Comparison of ENCODE assay signal across 30 cellular contexts in genomic region chr7:46205478-46205877, GRCh38.
A peak's percentile ranks its signal among the peaks of the same experiment; 100 is the strongest.
DNase-seq lines count a peak whose midpoint lies in the region; ATAC-seq, FAIRE-seq and TF ChIP-seq lines count a peak whose summit lies in the region.
"Had no signal": no experiment of that assay in that cellular context is flagged by ENCODE, and none has a peak within 500 bp of the region (broad histone marks: within the 10 kb centered on the region; RNA-seq: fewer than 3 reads in every experiment).

No MANE protein-coding gene starts in this region.

- in situ Hi-C loops in GM13976 (cut with MboI; ENCODE audit: low sequenced_read_pairs, unreplicated experiment) = no loop called here

- H4K5ac ChIP-seq in H1 (ENCODE audit: insufficient read length, low read depth, low read length) = no peak overlapping the region

- no peak overlapping the region for H3K27ac ChIP-seq in H1 (ENCODE audit: low read depth, low read length)
- peak overlapping the region; percentile 18 for H3K27ac ChIP-seq in muscle layer of duodenum (ENCODE audit: low read length)
- H3K27ac ChIP-seq in upper lobe of right lung = no peak overlapping the region
- H3K27ac ChIP-seq: 22Rv1, HL-60, prostate gland, SJSA1, WERI-Rb-1 had no signal

- H2AFZ ChIP-seq in H1 (ENCODE audit: low read length) = no peak overlapping the region

- no peak overlapping the region for H2BK120ac ChIP-seq in H1 (replicated peaks; ENCODE audit: low read depth, low read length)

- no peak overlapping the region for H3K56ac ChIP-seq in H1 (replicated peaks; ENCODE audit: insufficient read length, low read depth, low read length)

- no peaks in the 10 kb centered on the region for H3K27me3 Mint-ChIP-seq in activated T-cell treated with anti-CD3 and anti-CD28 coated beads, Interleukin-2, amount 50 U/mL, for 24 hours
- H3K27me3 Mint-ChIP-seq: T-cell had no signal

- POLR2A ChIA-PET in H1 (lab: Charles Lee; ENCODE audit: partially characterized antibody) = no interaction called here

- no peaks in the 10 kb centered on the region for H3K23me2 ChIP-seq in H1 (ENCODE audit: low read depth, low read length)

- 96% methylated on average over 4 of the region's 5 CpGs; no CpG with 5 or more reads in 1 of the 2 experiments for WGBS in H1 (ENCODE audit: extremely low coverage in 1 of 2, insufficient coverage in 1 of 2, insufficient read length in 1 of 2, insufficient replicate concordance in 2 of 2, low coverage in 1 of 2, low lambda C conversion rate in 2 of 2, missing lambda C conversion rate in 1 of 2), 2 experiments

- H3K79me2 ChIP-seq in H1 (ENCODE audit: control insufficient read depth in 1 of 2, insufficient read depth in 2 of 2, low read length in 2 of 2) = no peaks in the 10 kb centered on the region

- H3K23ac ChIP-seq in H1 (ENCODE audit: insufficient read length) = no peak overlapping the region

- no peak overlapping the region for H2BK15ac ChIP-seq in H1 (ENCODE audit: low read length)

- intact Hi-C loops in upper lobe of right lung (cut with DNase I) = no loop called here

- H3K9ac ChIP-seq in H1 (replicated peaks in 1 of 4; ENCODE audit: extremely low read depth in 1 of 4, low read depth in 3 of 4, low read length in 3 of 4) = no peak overlapping the region

- CTCF ChIA-PET in H1 (lab: Charles Lee; ENCODE audit: partially characterized antibody) = interaction anchor here (0.6 to 1.0 kb wide), 3 partner anchors 19 to 335 kb away, joined by 3 read pairs; no protein-coding TSS in a partner anchor

- no peak overlapping the region for H3K14ac ChIP-seq in H1 (ENCODE audit: insufficient read length)

- ATAC-seq in upper lobe of right lung (peak; percentile 33), GM21619 (IDR thresholded peaks at IDR 0.05; ENCODE audit: unreplicated experiment) (no peak)
- ATAC-seq: activated naive CD4-positive, alpha-beta T cell treated with anti-CD3 and anti-CD28 coated beads, Interleukin-2, amount 50 U/mL, for 72 hours; left lobe of liver; naive thymus-derived CD4-positive, alpha-beta T cell; sciatic nerve; T-cell had no signal

- H3K4me3 Mint-ChIP-seq in activated T-cell treated with anti-CD3 and anti-CD28 coated beads, Interleukin-2, amount 50 U/mL, for 24 hours = no peak overlapping the region
- H3K4me3 Mint-ChIP-seq: naive thymus-derived CD4-positive, alpha-beta T cell; T-cell had no signal

- H3K18ac ChIP-seq in H1 (ENCODE audit: extremely low read depth, low read length) = no peak overlapping the region

- no peak overlapping the region for H3K4me2 ChIP-seq in H1 (ENCODE audit: insufficient read depth in 1 of 2, low read depth in 2 of 2, low read length in 2 of 2)

- no peak overlapping the region for H3K4me3 ChIP-seq in H1 (ENCODE audit: extremely low read depth in 1 of 4, insufficient read depth in 2 of 4, low read depth in 3 of 4, low read length in 4 of 4)
- no peak overlapping the region for H3K4me3 ChIP-seq in muscle layer of duodenum (ENCODE audit: low read depth in 1 of 2, low read length in 2 of 2)
- no peak overlapping the region for H3K4me3 ChIP-seq in upper lobe of right lung
- H3K4me3 ChIP-seq: prostate gland, SJSA1 had no signal

- H3K4me1 ChIP-seq in H1 (replicated peaks in 1 of 4; ENCODE audit: control insufficient read depth in 3 of 4, insufficient read depth in 4 of 4, low read length in 3 of 4) = no peaks in the 10 kb centered on the region
- peaks cover 0 to 6% of the 10 kb centered on the region in 2 donors for H3K4me1 ChIP-seq in muscle layer of duodenum (ENCODE audit: control insufficient read depth in 1 of 2, insufficient read depth in 2 of 2, low read length in 2 of 2)
- H3K4me1 ChIP-seq in upper lobe of right lung = no peaks in the 10 kb centered on the region
- H3K4me1 ChIP-seq: prostate gland, SJSA1 had no signal

- no peak overlapping the region for H4K91ac ChIP-seq in H1 (replicated peaks; ENCODE audit: insufficient read length, low read length)

- no peak for TF ChIP-seq RAD21 in H1 (IDR thresholded peaks at IDR 0.05 in 1 of 2, conservative IDR thresholded peaks at IDR 0.05 in 1 of 2; ENCODE audit: low read depth in 2 of 2, low read length in 2 of 2)

- peak overlapping the region; percentile 15; the same call in 1 of the 2 replicates for H2BK20ac ChIP-seq in H1 (ENCODE audit: low read length)

- no peak overlapping the region for H2BK12ac ChIP-seq in H1 (ENCODE audit: low read depth, low read length)

- H3K79me1 ChIP-seq in H1 (ENCODE audit: low read depth, low read length) = no peaks in the 10 kb centered on the region

- no peak for FAIRE-seq in H1 (lab: Jason Lieb, UNC)
- FAIRE-seq: endothelial cell of umbilical vein had no signal

- peak overlapping the region; percentile 31 for H3K27ac Mint-ChIP-seq in activated T-cell treated with anti-CD3 and anti-CD28 coated beads, Interleukin-2, amount 50 U/mL, for 24 hours
- H3K27ac Mint-ChIP-seq: activated naive CD4-positive, alpha-beta T cell treated with anti-CD3 and anti-CD28 coated beads, Interleukin-2, amount 50 U/mL, for 72 hours; T-cell had no signal

- H3K4ac ChIP-seq in H1 (replicated peaks; ENCODE audit: insufficient read length, low read depth, low read length) = no peak overlapping the region

- H3K9me3 ChIP-seq in H1 (ENCODE audit: insufficient read depth in 2 of 2, low read depth in 1 of 2, low read length in 1 of 2) (no peaks in the 10 kb centered on the region), muscle layer of duodenum (ENCODE audit: control insufficient read depth in 1 of 2, low read length in 2 of 2) (no peaks in the 10 kb centered on the region), upper lobe of right lung (no peaks in the 10 kb centered on the region)
- H3K9me3 ChIP-seq: prostate gland, SJSA1 had no signal

- TF ChIP-seq CTCF in H1 (IDR thresholded peaks at IDR 0.05; ENCODE audit: control extremely low read depth in 1 of 3, insufficient read depth in 1 of 3, low read depth in 1 of 3, low read length in 3 of 3) (no peak), upper lobe of right lung (IDR thresholded peaks at IDR 0.05) (no peak), GM13976 (IDR thresholded peaks at IDR 0.05; ENCODE audit: borderline replicate concordance, control extremely low read depth, extremely low read depth, insufficient read depth, missing control alignments) (no peak)

- TF ChIP-seq POLR2A in H1 (IDR thresholded peaks at IDR 0.05; ENCODE audit: control extremely low read depth in 1 of 2, low read depth in 2 of 2, low read length in 2 of 2) = no peak

- H3K9me3 Mint-ChIP-seq in activated T-cell treated with anti-CD3 and anti-CD28 coated beads, Interleukin-2, amount 50 U/mL, for 24 hours = no peaks in the 10 kb centered on the region
- H3K9me3 Mint-ChIP-seq: T-cell had no signal

- H4K20me1 ChIP-seq in H1 (replicated peaks in 1 of 2; ENCODE audit: control insufficient read depth in 1 of 2, insufficient read depth in 2 of 2, low read length in 2 of 2) = no peaks in the 10 kb centered on the region

- H3K4me1 Mint-ChIP-seq in activated T-cell treated with anti-CD3 and anti-CD28 coated beads, Interleukin-2, amount 50 U/mL, for 24 hours (ENCODE audit: low read depth) = peaks cover 4% of the 10 kb centered on the region
- H3K4me1 Mint-ChIP-seq: naive thymus-derived CD4-positive, alpha-beta T cell; T-cell had no signal

- H4K8ac ChIP-seq in H1 (ENCODE audit: extremely low read depth, insufficient read depth, low read length) = no peak overlapping the region

- no peak for DNase-seq in activated T-cell treated with anti-CD3 and anti-CD28 coated beads, Interleukin-2, amount 50 U/mL, for 24 hours
- DNase-seq in activated T-cell treated with anti-CD3 and anti-CD28 coated beads for 4 hours (no peak), H1 (ENCODE audit: low read depth in 1 of 2, low spot score in 2 of 2) (no peak), upper lobe of right lung (no peak), GM13976 (ENCODE audit: low spot score) (no peak), NCI-H524 (lab: John Stamatoyannopoulos, UW) (no peak)
- DNase-seq: activated CD4-positive, alpha-beta T cell treated with anti-CD3 and anti-CD28 coated beads for 48 hours; activated CD8-positive, alpha-beta memory T cell treated with anti-CD3 and anti-CD28 coated beads for 24 hours; activated effector memory CD4-positive, alpha-beta T cell treated with Interleukin-2 at 50 U/mL for 16 hours; DND-41; GOT3; Kasumi-1; naive thymus-derived CD4-positive, alpha-beta T cell; NCI-H446; NCI-H774; RPMI8226; stimulated activated CD4-positive, alpha-beta T cell treated with anti-CD3 and anti-CD28 coated beads, Interleukin-12 subunit alpha, Interleukin-12 subunit beta, amount 100 ng/mL, for 4 hours; stimulated activated CD4-positive, alpha-beta T cell treated with anti-CD3 and anti-CD28 coated beads, Interleukin-2, amount 100 ng/mL, for 48 hours; T-cell; WERI-Rb-1 had no signal

- H3K36me3 Mint-ChIP-seq in activated T-cell treated with anti-CD3 and anti-CD28 coated beads, Interleukin-2, amount 50 U/mL, for 24 hours (ENCODE audit: low read depth) = no peaks in the 10 kb centered on the region
- H3K36me3 Mint-ChIP-seq: activated naive CD4-positive, alpha-beta T cell treated with anti-CD3 and anti-CD28 coated beads, Interleukin-2, amount 50 U/mL, for 72 hours; T-cell had no signal

- H3K27me3 ChIP-seq in H1 (replicated peaks in 1 of 4; ENCODE audit: control insufficient read depth in 3 of 4, extremely low read depth in 1 of 4, insufficient read depth in 3 of 4, low read length in 3 of 4) = no peaks in the 10 kb centered on the region
- H3K27me3 ChIP-seq in muscle layer of duodenum (ENCODE audit: low read depth, low read length) = no peaks in the 10 kb centered on the region
- H3K27me3 ChIP-seq in upper lobe of right lung = no peaks in the 10 kb centered on the region
- H3K27me3 ChIP-seq: SJSA1 had no signal

- no peak overlapping the region for H2BK5ac ChIP-seq in H1 (ENCODE audit: low read depth, low read length)

- no peak for TF ChIP-seq EP300 in H1 (IDR thresholded peaks at IDR 0.05; ENCODE audit: borderline replicate concordance in 1 of 2, low read depth in 2 of 2, low read length in 2 of 2)

- no peaks in the 10 kb centered on the region for H3K36me3 ChIP-seq in H1 (ENCODE audit: control insufficient read depth in 2 of 4, insufficient read depth in 4 of 4, low read length in 3 of 4)
- H3K36me3 ChIP-seq in muscle layer of duodenum (ENCODE audit: control insufficient read depth in 1 of 2, insufficient read depth in 2 of 2, low read length in 2 of 2) = no peaks in the 10 kb centered on the region
- H3K36me3 ChIP-seq in upper lobe of right lung = no peaks in the 10 kb centered on the region
- H3K36me3 ChIP-seq: prostate gland, SJSA1, WERI-Rb-1 had no signal

- no peak overlapping the region for H2AK5ac ChIP-seq in H1 (ENCODE audit: low read depth, low read length)

TF ChIP-seq in H1, 55 proteins besides CTCF, POLR2A, EP300 and RAD21 (continues in another document):
- TF ChIP-seq SIX5 (IDR thresholded peaks at IDR 0.05; ENCODE audit: low read depth, low read length) = no peak
- no peak for TF ChIP-seq SP2 (IDR thresholded peaks at IDR 0.05; ENCODE audit: low read length)
- no peak for TF ChIP-seq SIRT6 (IDR thresholded peaks at IDR 0.05; ENCODE audit: low read length)
- TF ChIP-seq KDM5A (IDR thresholded peaks at IDR 0.05; ENCODE audit: low read length) = no peak
- no peak for TF ChIP-seq TAF1 (IDR thresholded peaks at IDR 0.05; ENCODE audit: low read depth, low read length)
- no peak for TF ChIP-seq HDAC2 (IDR thresholded peaks at IDR 0.05; ENCODE audit: borderline replicate concordance in 1 of 2, low read depth in 2 of 2, low read length in 2 of 2)
- no peak for TF ChIP-seq GABPA (IDR thresholded peaks at IDR 0.05; ENCODE audit: borderline replicate concordance, insufficient read depth, low read length)
- TF ChIP-seq SUZ12 (IDR thresholded peaks at IDR 0.05; ENCODE audit: low read length) = no peak
